In the genomic region with DNA sequence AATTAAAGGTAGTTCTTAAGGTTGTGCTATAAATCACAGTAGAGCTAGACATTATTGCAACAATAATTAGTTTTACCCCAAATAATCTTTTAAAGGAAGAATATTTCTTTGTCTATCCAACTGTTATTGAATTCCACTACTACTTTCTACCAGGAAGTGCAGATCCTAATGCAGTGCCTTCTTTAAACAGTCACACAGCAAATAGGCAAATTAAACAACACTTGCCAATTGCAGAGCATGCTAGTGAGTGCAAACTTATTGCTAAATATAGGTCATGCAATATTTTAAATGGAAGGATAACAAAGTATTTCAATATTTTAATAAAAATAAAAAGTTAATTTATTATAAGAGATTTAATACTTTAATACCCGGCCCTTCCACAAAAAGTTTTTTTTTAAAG, we compare ENCODE assay signal across 30 cellular contexts.
"Had no signal": no experiment of that assay in that cellular context is flagged by ENCODE, and none has a peak within 500 bp of the region (broad histone marks: within the 10 kb centered on the region; RNA-seq: fewer than 3 reads in every experiment).

No MANE protein-coding gene starts in this region.

- H3K4me1 ChIP-seq: ascending aorta, breast epithelium had no signal

- H3K9me3 ChIP-seq: ascending aorta, breast epithelium had no signal

- ATAC-seq: activated CD4-positive, alpha-beta T cell treated with anti-CD3 and anti-CD28 coated beads for 36 hours; activated CD8-positive, alpha-beta memory T cell treated with anti-CD3 and anti-CD28 coated beads, Interleukin-2, amount 10 ng/mL, durations not matched to agents 7 days and 5 days; activated CD8-positive, alpha-beta T cell treated with anti-CD3 and anti-CD28 coated beads, Interleukin-2, amount 10 ng/mL, durations not matched to agents 7 days and 5 days; activated naive CD4-positive, alpha-beta T cell treated with anti-CD3 and anti-CD28 coated beads, Interleukin-2, amount 50 U/mL, for 72 hours; activated T-cell treated with anti-CD3 and anti-CD28 coated beads, Interleukin-2, amount 50 U/mL, for 72 hours; esophagus mucosa; T-helper 17 cell had no signal

- H3K36me3 ChIP-seq: ascending aorta, breast epithelium, cardiac muscle cell had no signal

- FAIRE-seq: frontal cortex had no signal

- H3K27me3 ChIP-seq: ascending aorta, breast epithelium, cardiac muscle cell, dorsolateral prefrontal cortex had no signal

- DNase-seq: activated CD4-positive, alpha-beta memory T cell treated with anti-CD3 and anti-CD28 coated beads for 36 hours; activated CD4-positive, alpha-beta T cell treated with anti-CD3 and anti-CD28 coated beads for 36 hours; activated CD4-positive, alpha-beta T cell treated with anti-CD3 and anti-CD28 coated beads, Interleukin-2, amount 10 ng/mL, durations not matched to agents 24 days and 14 days; activated CD4-positive, CD25-positive, alpha-beta regulatory T cell; activated CD4-positive, CD25-positive, alpha-beta regulatory T cell treated with anti-CD3 and anti-CD28 coated beads, Interleukin-2, amount 50 U/mL, for 72 hours; activated CD8-positive, alpha-beta memory T cell treated with anti-CD3 and anti-CD28 coated beads, Interleukin-2, amount 10 ng/mL, durations not matched to agents 7 days and 5 days; activated CD8-positive, alpha-beta memory T cell treated with anti-CD3 and anti-CD28 coated beads, Interleukin-2, amount 50 U/mL, for 4 hours; activated CD8-positive, alpha-beta T cell treated with anti-CD3 and anti-CD28 coated beads, Interleukin-2, amount 10 ng/mL, durations not matched to agents 7 days and 5 days; activated gamma-delta T cell; activated naive CD4-positive, alpha-beta T cell; activated naive CD4-positive, alpha-beta T cell treated with anti-CD3 and anti-CD28 coated beads, Interleukin-2, amount 10 ng/mL, durations not matched to agents 7 days and 5 days; activated naive CD8-positive, alpha-beta T cell treated with anti-CD3 and anti-CD28 coated beads, Interleukin-2, amount 10 ng/mL, durations not matched to agents 7 days and 5 days; activated T-cell treated with anti-CD3 and anti-CD28 coated beads, Interleukin-2, amount 50 U/mL, for 24 hours; activated T-cell treated with anti-CD3 and anti-CD28 coated beads, Interleukin-2, amount 50 U/mL, for 72 hours; central memory CD4-positive, alpha-beta T cell; cerebellar nuclear complex; dorsolateral prefrontal cortex; effector memory CD4-positive, alpha-beta T cell; endodermal cell; foreskin fibroblast; T-helper 1 cell; T-helper 17 cell; T1000 had no signal

- H3K4me3 ChIP-seq: ascending aorta, breast epithelium, cardiac muscle cell, coronary artery, dorsolateral prefrontal cortex had no signal

- H3K27ac ChIP-seq: ascending aorta, breast epithelium, cardiac muscle cell, coronary artery had no signal
